ENCODE assay signal across 22 cellular contexts in the genomic region with DNA sequence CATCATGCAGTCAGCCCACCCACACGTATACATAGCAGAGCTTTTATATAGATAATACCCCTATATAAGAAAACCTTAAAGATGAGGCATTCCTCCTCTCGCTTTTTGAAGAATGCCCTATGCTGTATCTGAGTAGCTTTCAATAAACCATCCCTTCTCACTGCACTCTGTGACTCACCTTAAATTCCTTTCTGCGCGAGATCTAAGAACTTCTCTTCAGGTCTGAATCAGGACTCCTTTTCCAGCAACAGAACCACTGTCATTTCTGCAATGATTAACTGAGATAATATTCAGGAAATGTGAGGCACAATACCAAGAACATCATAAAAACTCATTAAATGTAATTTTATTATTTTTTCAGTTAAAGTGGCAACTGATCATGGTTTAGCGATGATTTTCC.
DNase-seq lines count a peak whose midpoint lies in the region; ATAC-seq and TF ChIP-seq lines count a peak whose summit lies in the region.
"Had no signal": no experiment of that assay in that cellular context is flagged by ENCODE, and none has a peak within 500 bp of the region (broad histone marks: within the 10 kb centered on the region; RNA-seq: fewer than 3 reads in every experiment).

No MANE protein-coding gene starts in this region.

- no peak overlapping the region; the same call in 1 of the 2 replicates for H2BK120ac ChIP-seq in IMR-90 (ENCODE audit: low read depth, low read length)

- H3K18ac ChIP-seq in IMR-90 (ENCODE audit: low read depth, low read length): no peak overlapping the region; the same call in 1 of the 2 replicates

- H2BK20ac ChIP-seq in IMR-90 (ENCODE audit: low read depth, low read length): 0 out of 2 replicates have a peak overlapping the region, but pooled peaks have one; percentile 21

- no peaks in the 10 kb centered on the region for H3K79me2 ChIP-seq in mammary epithelial cell (ENCODE audit: insufficient read depth, low read length)

- H3K36me3 ChIP-seq in IMR-90 (ENCODE audit: control insufficient read depth, insufficient read depth, low read length) (no peaks in the 10 kb centered on the region), mammary epithelial cell (ENCODE audit: insufficient read depth, low read length) (no peaks in the 10 kb centered on the region)
- H3K36me3 ChIP-seq: gastrocnemius medialis, prostate gland had no signal

- H3K27me3 ChIP-seq in IMR-90 (ENCODE audit: control insufficient read depth, insufficient read depth, low read length) (no peaks in the 10 kb centered on the region), mammary epithelial cell (ENCODE audit: insufficient read depth, low read length) (no peaks in the 10 kb centered on the region)
- H3K27me3 ChIP-seq: gastrocnemius medialis had no signal

- H3K27me3 Mint-ChIP-seq in mesothelial cell of epicardium (ENCODE audit: low read depth) (no peaks in the 10 kb centered on the region), endothelial cell (ENCODE audit: unreplicated experiment) (no peaks in the 10 kb centered on the region)

- no peak for TF ChIP-seq CTCF in IMR-90 (conservative IDR thresholded peaks at IDR 0.05; ENCODE audit: low read depth, low read length)
- TF ChIP-seq CTCF in mammary epithelial cell (conservative IDR thresholded peaks at IDR 0.05 in 1 of 2, IDR thresholded peaks at IDR 0.05 in 1 of 2; ENCODE audit: extremely low read depth in 1 of 2, insufficient read depth in 1 of 2, low read depth in 1 of 2, low read length in 2 of 2): no peak
- no peak for TF ChIP-seq CTCF in mesothelial cell of epicardium (IDR thresholded peaks at IDR 0.05; ENCODE audit: unreplicated experiment)
- no peak for TF ChIP-seq CTCF in endothelial cell (IDR thresholded peaks at IDR 0.05; ENCODE audit: unreplicated experiment)

- peaks cover 19% of the 10 kb centered on the region for H3K4me1 ChIP-seq in IMR-90 (ENCODE audit: control insufficient read depth, insufficient read depth, low read length)
- H3K4me1 ChIP-seq in mammary epithelial cell (ENCODE audit: insufficient read depth, low read length): peaks cover 13% of the 10 kb centered on the region
- H3K4me1 ChIP-seq: Caco-2, gastrocnemius medialis, prostate gland had no signal

- no peak for TF ChIP-seq POLR2A in IMR-90 (IDR thresholded peaks at IDR 0.05; ENCODE audit: low read depth, low read length)

- H3K4me2 ChIP-seq in IMR-90 (ENCODE audit: low read depth, low read length) (no peak overlapping the region), mammary epithelial cell (ENCODE audit: insufficient read depth, low read depth, low read length) (no peak overlapping the region)

- no peak overlapping the region for H2AK5ac ChIP-seq in IMR-90 (ENCODE audit: low read depth, low read length)

- no peaks in the 10 kb centered on the region for H3K79me1 ChIP-seq in IMR-90 (ENCODE audit: low read depth in 1 of 2, low read length in 2 of 2)

- WGBS in IMR-90 (ENCODE audit: extremely low coverage in 2 of 2, insufficient read length in 1 of 2), 2 experiments: no CpG with 5 or more reads among the region's 5 CpGs
- 88% methylated on average over 5 of the region's 5 CpGs for WGBS in mammary epithelial cell (ENCODE audit: low coverage, missing lambda C conversion rate)

- H3K4me1 Mint-ChIP-seq in mesothelial cell of epicardium (peaks cover 67% of the 10 kb centered on the region), endothelial cell (ENCODE audit: unreplicated experiment) (no peaks in the 10 kb centered on the region)

- DNase-seq in ACHN (peak; percentile 11), IMR-90 (peak; percentile 59), mammary epithelial cell (peak; percentile 44), mesothelial cell of epicardium (ENCODE audit: low spot score in 2 of 2, unreplicated experiment in 2 of 2) (no peak), endothelial cell (ENCODE audit: low spot score) (no peak), UCSD-AML1 (lab: John Stamatoyannopoulos, UW; ENCODE audit: unreplicated experiment) (no peak)
- DNase-seq in effector CD4-positive, alpha-beta T cell: no peak
- DNase-seq: activated CD4-positive, alpha-beta T cell treated with anti-CD3 and anti-CD28 coated beads for 4 hours; activated naive CD4-positive, alpha-beta T cell treated with anti-CD3 and anti-CD28 coated beads for 36 hours; activated T-cell treated with anti-CD3 and anti-CD28 coated beads, Interleukin-2, amount 50 U/mL, for 72 hours; amygdala; Caco-2; gastrocnemius medialis; islet precursor cell; Karpas-422; NCI-H2029; NCI-H446; stimulated activated CD4-positive, alpha-beta T cell treated with anti-CD3 and anti-CD28 coated beads, Interleukin-2, amount 100 ng/mL, for 48 hours; stimulated activated naive CD4-positive, alpha-beta T cell; T-helper 1 cell had no signal

- intact Hi-C loops in IMR-90 (cut with micrococcal nuclease) (loop anchor here (5.0 kb wide), 1 partner anchor 280 kb away; no protein-coding TSS in a partner anchor), mammary epithelial cell (cut with micrococcal nuclease) (no loop called here)

- H4K20me1 ChIP-seq in IMR-90 (ENCODE audit: insufficient read depth, low read length) (no peaks in the 10 kb centered on the region), mammary epithelial cell (ENCODE audit: insufficient read depth, low read length) (peaks cover 2% of the 10 kb centered on the region)

- H3K4me3 ChIP-seq in IMR-90 (ENCODE audit: insufficient read depth, low read depth, low read length) (no peak overlapping the region), mammary epithelial cell (replicated peaks in 1 of 3; ENCODE audit: insufficient read depth in 1 of 3, low read depth in 2 of 3, low read length in 3 of 3) (no peak overlapping the region)
- H3K4me3 ChIP-seq: gastrocnemius medialis, prostate gland had no signal

- H3K4ac ChIP-seq in IMR-90 (ENCODE audit: low read depth, low read length): peak overlapping the region; percentile 15; the same call in 1 of the 2 replicates

- BruUV-seq in IMR-90 (replicated peaks; lab: Mats Ljungman, UMichigan) (no TSS peak), mammary epithelial cell (replicated peaks; lab: Mats Ljungman, UMichigan) (no TSS peak)

- ATAC-seq in IMR-90 (ENCODE audit: low read depth) (0 out of 2 replicates have a peak, but pooled peaks have one; percentile 12), GM21526 (IDR thresholded peaks at IDR 0.05; ENCODE audit: low FRiP score, unreplicated experiment) (no peak)
- ATAC-seq: activated T-cell treated with anti-CD3 and anti-CD28 coated beads, Interleukin-2, amount 50 U/mL, for 72 hours; gastrocnemius medialis had no signal

- H2AFZ ChIP-seq in IMR-90 (replicated peaks; ENCODE audit: low read length, poor library complexity) (no peak overlapping the region), mammary epithelial cell (ENCODE audit: low read depth, low read length) (no peak overlapping the region)

- H3K36me3 Mint-ChIP-seq in mesothelial cell of epicardium (no peaks in the 10 kb centered on the region), endothelial cell (ENCODE audit: low read depth, unreplicated experiment) (no peaks in the 10 kb centered on the region)

- H3K27ac ChIP-seq in IMR-90 (ENCODE audit: insufficient read depth, low read length) (no peak overlapping the region), mammary epithelial cell (ENCODE audit: insufficient read depth, low read depth, low read length) (no peak overlapping the region)
- H3K27ac ChIP-seq: gastrocnemius medialis, prostate gland had no signal

- H3K56ac ChIP-seq in IMR-90 (ENCODE audit: extremely low read depth, insufficient read depth, low read length): no peak overlapping the region

- H3K4me3 Mint-ChIP-seq in mesothelial cell of epicardium (no peak overlapping the region), endothelial cell (ENCODE audit: unreplicated experiment) (no peak overlapping the region)
- H3K4me3 Mint-ChIP-seq: activated naive CD4-positive, alpha-beta T cell treated with anti-CD3 and anti-CD28 coated beads for 36 hours; activated T-cell treated with anti-CD3 and anti-CD28 coated beads, Interleukin-2, amount 50 U/mL, for 72 hours had no signal

- peaks cover 9% of the 10 kb centered on the region; the same call in 1 of the 2 replicates for H3K9me1 ChIP-seq in IMR-90 (ENCODE audit: insufficient read depth, low read length)

- no peak overlapping the region for H2AK9ac ChIP-seq in IMR-90 (replicated peaks; ENCODE audit: low read depth, low read length, poor library complexity)

- in situ Hi-C loops in ACHN (cut with HindIII; ENCODE audit: low pct_ligation_motif_present, low pct_unique_long_range_greater_than_20kb, low sequenced_read_pairs): no loop called here
- in situ Hi-C loops in IMR-90 (cut with MboI; ENCODE audit: low sequenced_read_pairs): loop anchor here (10.0 kb wide), 1 partner anchor 583 kb away; the partner anchor contains the start of gene MAB21L2
- in situ Hi-C loops in mammary epithelial cell (cut with MboI; ENCODE audit: low sequenced_read_pairs in 2 of 2): loop anchor here in 1 of 2 donors (25.0 kb wide), 1 partner anchor 860 kb away; no protein-coding TSS in a partner anchor

- no peak overlapping the region for H2BK15ac ChIP-seq in IMR-90 (ENCODE audit: low read depth, low read length)

- H4K8ac ChIP-seq in IMR-90 (ENCODE audit: low read depth in 2 of 2, low read length in 2 of 2): no peak overlapping the region

- dilution Hi-C loops in IMR-90 (cut with HindIII; ENCODE audit: low sequenced_read_pairs, unreplicated experiment) (no loop called here), mammary epithelial cell (cut with HindIII; ENCODE audit: low sequenced_read_pairs) (no loop called here)

- H3K23ac ChIP-seq in IMR-90 (ENCODE audit: low read depth, low read length): no peak overlapping the region

- no peak overlapping the region for H4K5ac ChIP-seq in IMR-90 (ENCODE audit: low read depth, low read length)

- H4K91ac ChIP-seq in IMR-90 (ENCODE audit: insufficient read depth, low read depth, low read length): no peak overlapping the region

- H3K14ac ChIP-seq in IMR-90 (replicated peaks; ENCODE audit: low read depth, low read length): no peak overlapping the region

- CTCF ChIA-PET in IMR-90 (lab: Yijun Ruan, JAX) (interaction anchor here (1.1 kb wide), 1 partner anchor 242 kb away, joined by 3 read pairs; no protein-coding TSS in a partner anchor), mammary epithelial cell (lab: Charles Lee; ENCODE audit: low non-redundant PET) (no interaction called here)

- H3K27ac Mint-ChIP-seq in mesothelial cell of epicardium (peak overlapping the region; percentile 41), endothelial cell (ENCODE audit: unreplicated experiment) (no peak overlapping the region)
- H3K27ac Mint-ChIP-seq: activated naive CD4-positive, alpha-beta T cell treated with anti-CD3 and anti-CD28 coated beads for 36 hours; activated T-cell treated with anti-CD3 and anti-CD28 coated beads, Interleukin-2, amount 50 U/mL, for 72 hours had no signal

- TF ChIP-seq RAD21 in IMR-90 (IDR thresholded peaks at IDR 0.05; ENCODE audit: low read length): no peak

- POLR2A ChIA-PET in IMR-90 (lab: Charles Lee; ENCODE audit: unreplicated experiment): no interaction called here

- H3K9me3 ChIP-seq in IMR-90 (ENCODE audit: control insufficient read depth, insufficient read depth, low read length) (no peaks in the 10 kb centered on the region), mammary epithelial cell (replicated peaks; ENCODE audit: insufficient read depth, low read length) (no peaks in the 10 kb centered on the region)
- H3K9me3 ChIP-seq: Caco-2, gastrocnemius medialis, prostate gland had no signal

- H2BK5ac ChIP-seq in IMR-90 (ENCODE audit: low read depth, low read length, poor library complexity, severe bottlenecking): peak overlapping the region; percentile 82

- no peak overlapping the region for H3K9ac ChIP-seq in IMR-90 (ENCODE audit: low read depth, low read length)
- H3K9ac ChIP-seq in mammary epithelial cell (ENCODE audit: insufficient read depth, low read length): no peak overlapping the region

- peaks cover 4% of the 10 kb centered on the region for H3K9me3 Mint-ChIP-seq in mesothelial cell of epicardium
- no peaks in the 10 kb centered on the region for H3K9me3 Mint-ChIP-seq in endothelial cell (ENCODE audit: unreplicated experiment)
- H3K9me3 Mint-ChIP-seq: activated naive CD4-positive, alpha-beta T cell treated with anti-CD3 and anti-CD28 coated beads for 36 hours; activated T-cell treated with anti-CD3 and anti-CD28 coated beads, Interleukin-2, amount 50 U/mL, for 72 hours had no signal

Comparison
In these comparisons a context has a peak if more than half of its experiments do, and no peak if none do; other contexts are left out.
1. DNase-seq: peak in ACHN (single experiment), IMR-90 (single experiment) and mammary epithelial cell (single experiment); none in mesothelial cell of epicardium (0 of 2), endothelial cell (single experiment), effector CD4-positive, alpha-beta T cell (single experiment) and UCSD-AML1 (single experiment).